23 cellular contexts compared by ENCODE assay signal in the genomic region with DNA sequence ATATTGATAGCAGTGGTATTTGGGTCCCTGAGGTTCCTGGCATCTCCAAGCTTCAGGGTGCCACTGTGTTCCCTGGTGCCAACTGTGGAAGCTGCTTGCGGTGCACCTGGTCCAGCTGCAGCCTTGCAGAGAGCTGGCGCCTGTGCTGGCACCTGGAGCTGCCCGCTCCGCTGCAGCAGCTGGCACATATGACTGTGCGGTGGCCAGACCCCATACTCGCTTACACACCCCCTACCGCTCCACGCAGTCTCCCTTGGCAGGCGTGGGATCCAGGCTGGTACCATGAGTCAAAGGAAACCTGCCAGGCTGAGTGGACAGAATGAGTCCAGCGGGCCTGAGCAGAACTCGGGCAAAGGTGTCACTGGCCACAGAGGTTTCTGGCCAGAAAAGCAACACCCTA.
"Had no signal": no experiment of that assay in that cellular context is flagged by ENCODE, and none has a peak within 500 bp of the region (broad histone marks: within the 10 kb centered on the region; RNA-seq: fewer than 3 reads in every experiment).

No MANE protein-coding gene starts in this region.

- H3K4me1 ChIP-seq: SJCRH30 had no signal

- H3K27me3 ChIP-seq: MG63, SJCRH30 had no signal

- H3K9me3 ChIP-seq: MG63, SJCRH30 had no signal

- DNase-seq: IMR-90; KG1; MG63; NCI-H1092 treated with DMSO at 0.1 percent for 48 hours; NCI-H1436; NCI-H187; NCI-H2029; NCI-H2081 treated with DMSO at 0.1 percent for 48 hours; NCI-H2171; NCI-H226; NCI-H446; NCI-H510A; NCI-H524 treated with DMSO at 0.1 percent for 48 hours; NCI-H69; NCI-H774; NK-92 treated with Interleukin-12 subunit alpha and Interleukin-12 subunit beta, amount 100 ng/mL, for 24 hours; Right ventricle myocardium superior; RPMI8226; SJCRH30; T-helper 1 cell had no signal

- ATAC-seq: HepG2, SK-N-SH treated with all-trans-retinoic acid at 6 μM for 48 hours had no signal

- H3K36me3 ChIP-seq: MG63, SJCRH30 had no signal

- H3K27ac ChIP-seq: SJCRH30 had no signal

- FAIRE-seq: HepG2, RCC 7860 had no signal

- H3K4me3 ChIP-seq: MG63, SJCRH30 had no signal
